Comparison of ENCODE assay signal across 6 cellular contexts in the genomic region with DNA sequence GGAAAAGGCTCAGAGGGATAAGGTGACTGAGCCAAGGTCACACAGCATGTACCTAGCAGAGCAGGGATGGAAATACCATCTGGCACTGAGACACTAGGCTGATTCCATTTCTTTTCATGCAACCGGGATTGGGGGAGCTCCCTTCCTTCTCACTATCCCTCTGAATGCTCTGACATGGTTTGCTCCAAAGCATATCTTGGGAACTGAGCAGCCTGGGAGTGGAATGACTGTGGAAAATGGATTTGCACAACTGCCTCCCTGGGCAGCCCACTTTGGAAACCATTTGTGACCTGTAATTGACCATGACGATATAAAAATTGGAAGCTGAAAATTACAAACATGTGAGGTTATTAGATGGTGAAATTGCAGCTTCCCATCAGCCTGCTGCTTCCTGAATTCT.
"Had no signal": no experiment of that assay in that cellular context is flagged by ENCODE, and none has a peak within 500 bp of the region (broad histone marks: within the 10 kb centered on the region; RNA-seq: fewer than 3 reads in every experiment).

No MANE protein-coding gene starts in this region.

- H3K4me2 ChIP-seq: GM23338 had no signal

- H3K4me3 ChIP-seq: GM23338 had no signal

- H2AFZ ChIP-seq: GM23338 had no signal

- DNase-seq: H9, HCEC 1CT, HFFc6 had no signal

- ATAC-seq: GM23338, HepG2 had no signal

- H3K27ac ChIP-seq: HL-60 had no signal
